In the genomic region with DNA sequence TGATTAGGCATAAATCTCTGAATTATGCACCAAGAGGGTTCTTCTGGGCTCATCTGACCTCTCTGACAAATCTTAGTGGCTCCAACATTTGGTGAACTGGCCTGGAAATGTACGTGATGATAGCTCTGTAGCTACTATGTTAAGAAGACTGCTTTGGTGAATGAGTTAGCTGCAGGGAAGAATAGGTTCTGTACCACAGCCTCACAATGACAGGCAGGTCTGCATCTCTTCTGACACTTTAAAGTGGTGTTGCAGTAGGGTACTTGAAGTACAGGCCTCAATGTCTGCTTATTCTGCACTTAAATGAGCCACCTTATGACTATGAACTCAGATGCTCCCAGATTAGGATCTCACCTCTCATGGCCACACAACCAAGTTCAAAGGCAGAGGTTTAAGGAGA, we compare ENCODE assay signal across 9 cellular contexts. TPM values are rescaled to one million over a fixed set of nuclear protein-coding genes. Genes with fewer than 3 reads are reported as not detected.
"Had no signal": no experiment of that assay in that cellular context is flagged by ENCODE, and none has a peak within 500 bp of the region (broad histone marks: within the 10 kb centered on the region; RNA-seq: fewer than 3 reads in every experiment).

No MANE protein-coding gene starts in this region.

- DNase-seq: activated CD4-positive, alpha-beta T cell treated with anti-CD3 and anti-CD28 coated beads, Interleukin-2, amount 50 U/mL, for 1 hour; activated T-cell treated with anti-CD3 and anti-CD28 coated beads for 4 hours; occipital lobe; stimulated activated naive CD4-positive, alpha-beta T cell had no signal

- ATAC-seq: natural killer cell treated with Interleukin-12 subunit alpha and Interleukin-12 subunit beta and Interleukin-15 and Interleukin-18, amount 100 ng/mL, for 72 hours had no signal

- H3K27ac Mint-ChIP-seq: activated naive CD4-positive, alpha-beta T cell treated with anti-CD3 and anti-CD28 coated beads, Interleukin-2, amount 50 U/mL, for 24 hours; activated T-helper 2 cell treated with anti-CD3 and anti-CD28 coated beads, Interferon-gamma antibody, Interleukin-2, Interleukin-4, amounts not matched to agents 10 μg/mL and 5 μg/mL and 100 μg/mL, durations not matched to agents 14 hours and 24 hours and 36 hours; natural killer cell treated with Interleukin-12 subunit alpha and Interleukin-12 subunit beta and Interleukin-15 and Interleukin-18, amount 100 ng/mL, for 72 hours had no signal

- H3K4me1 Mint-ChIP-seq: activated naive CD4-positive, alpha-beta T cell treated with anti-CD3 and anti-CD28 coated beads, Interleukin-2, amount 50 U/mL, for 24 hours had no signal

- H3K4me3 ChIP-seq: lung had no signal

- H3K36me3 Mint-ChIP-seq: activated naive CD4-positive, alpha-beta T cell treated with anti-CD3 and anti-CD28 coated beads, Interleukin-2, amount 50 U/mL, for 24 hours; natural killer cell treated with Interleukin-12 subunit alpha and Interleukin-12 subunit beta and Interleukin-15 and Interleukin-18, amount 100 ng/mL, for 72 hours had no signal

- H3K4me3 Mint-ChIP-seq: activated naive CD4-positive, alpha-beta T cell treated with anti-CD3 and anti-CD28 coated beads, Interleukin-2, amount 50 U/mL, for 24 hours; natural killer cell treated with Interleukin-12 subunit alpha and Interleukin-12 subunit beta and Interleukin-15 and Interleukin-18, amount 100 ng/mL, for 72 hours had no signal

- H3K9me3 Mint-ChIP-seq: activated naive CD4-positive, alpha-beta T cell treated with anti-CD3 and anti-CD28 coated beads, Interleukin-2, amount 50 U/mL, for 24 hours; activated T-helper 2 cell treated with anti-CD3 and anti-CD28 coated beads, Interferon-gamma antibody, Interleukin-2, Interleukin-4, amounts not matched to agents 10 μg/mL and 5 μg/mL and 100 μg/mL, durations not matched to agents 14 hours and 24 hours and 36 hours; natural killer cell treated with Interleukin-12 subunit alpha and Interleukin-12 subunit beta and Interleukin-15 and Interleukin-18, amount 100 ng/mL, for 72 hours had no signal

- H3K27me3 Mint-ChIP-seq: activated naive CD4-positive, alpha-beta T cell treated with anti-CD3 and anti-CD28 coated beads, Interleukin-2, amount 50 U/mL, for 24 hours had no signal

RNA-seq across cellular contexts. Expression of gene FGF7, which starts 7.0 kb away (rescaled TPM):
- total RNA-seq: activated CD8-positive, alpha-beta memory T cell treated with anti-CD3 and anti-CD28 coated beads for 36 hours; activated T-helper 2 cell treated with anti-CD3 and anti-CD28 coated beads, Interferon-gamma antibody, Interleukin-2, Interleukin-4, amounts not matched to agents 10 μg/mL and 5 μg/mL and 100 μg/mL, durations not matched to agents 14 hours and 24 hours and 36 hours; natural killer cell treated with Interleukin-12 subunit alpha and Interleukin-12 subunit beta and Interleukin-15 and Interleukin-18, amount 100 ng/mL, for 72 hours had no signal
